In the genomic region with DNA sequence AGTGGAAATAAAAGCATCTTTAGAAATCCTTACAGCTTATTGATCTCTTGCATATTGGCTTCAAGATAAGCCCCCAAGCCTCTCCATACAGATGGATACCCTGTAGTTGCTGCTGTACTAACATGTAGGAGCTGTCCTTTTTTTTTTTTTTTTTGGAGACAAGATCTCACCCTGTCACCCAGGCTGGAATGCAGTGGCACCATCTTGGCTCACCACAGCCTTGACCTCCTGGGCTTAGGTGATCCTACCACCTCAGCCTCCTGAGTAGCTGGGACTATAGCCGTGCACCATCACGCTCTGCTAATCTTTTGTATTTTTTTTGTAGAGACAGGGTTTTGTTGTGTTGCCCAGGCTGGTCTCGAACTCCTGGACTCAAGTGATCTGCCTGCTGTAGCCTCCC, we compare ENCODE assay signal across 30 cellular contexts.
"Had no signal": no experiment of that assay in that cellular context is flagged by ENCODE, and none has a peak within 500 bp of the region (broad histone marks: within the 10 kb centered on the region; RNA-seq: fewer than 3 reads in every experiment).

No MANE protein-coding gene starts in this region.

- H3K36me3 ChIP-seq: left ventricle myocardium inferior, neural progenitor cell, ovary, prostate gland, stomach, suprapubic skin, thoracic aorta, tibial artery, uterus had no signal

- H3K36me3 Mint-ChIP-seq: immature natural killer cell, mesothelial cell of epicardium, naive B cell, natural killer cell, neural progenitor cell had no signal

- DNase-seq: hypothalamus; immature natural killer cell; kidney; left ventricle myocardium inferior; mesendoderm; naive B cell; natural killer cell; nephron progenitor cell; ovary; retina; right cardiac atrium; stimulated activated CD4-positive, alpha-beta T cell treated with anti-CD3 and anti-CD28 coated beads, Interleukin-12 subunit alpha, Interleukin-12 subunit beta, amount 100 ng/mL, for 4 hours; stimulated activated CD4-positive, alpha-beta T cell treated with anti-CD3 and anti-CD28 coated beads, Interleukin-15, amount 100 ng/mL, for 24 hours; stimulated activated CD4-positive, alpha-beta T cell treated with anti-CD3 and anti-CD28 coated beads, Interleukin-2, amount 100 ng/mL, for 24 hours; stimulated activated CD4-positive, alpha-beta T cell treated with anti-CD3 and anti-CD28 coated beads, Interleukin-4, amount 100 ng/mL, for 1 hour; stimulated activated naive B cell treated with anti-CD40 and anti-IgM and Interleukin-4, amounts not matched to agents 10 μg/mL and 1 μg/mL and 100 μg/mL, for 72 hours; stimulated activated naive CD8-positive, alpha-beta T cell treated with anti-CD3 and anti-CD28 coated beads, Interleukin-15, Interleukin-2, amounts not matched to agents 100 U/mL and 50 U/mL, for 24 hours; stomach; tibial artery; trophoblast cell; uterus had no signal

- H3K9me3 Mint-ChIP-seq: immature natural killer cell; mesothelial cell of epicardium; natural killer cell; nephron progenitor cell; neural progenitor cell; stimulated activated naive B cell treated with anti-CD40 and anti-IgM and Interleukin-4, amounts not matched to agents 10 μg/mL and 1 μg/mL and 100 μg/mL, for 72 hours had no signal

- H3K27ac Mint-ChIP-seq: immature natural killer cell, mesothelial cell of epicardium, neural progenitor cell had no signal

- H3K4me3 ChIP-seq: left ventricle myocardium inferior, lung, neural progenitor cell, ovary, prostate gland, skin epidermis, stomach, suprapubic skin, thoracic aorta, tibial artery, uterus had no signal

- H3K4me3 Mint-ChIP-seq: mesothelial cell of epicardium; natural killer cell; nephron progenitor cell; neural progenitor cell; stimulated activated naive B cell treated with anti-CD40 and anti-IgM and Interleukin-4, amounts not matched to agents 10 μg/mL and 1 μg/mL and 100 μg/mL, for 72 hours had no signal

- H3K9me3 ChIP-seq: left ventricle myocardium inferior, ovary, prostate gland, stomach, suprapubic skin, thoracic aorta, tibial artery, uterus had no signal

- FAIRE-seq: islet of Langerhans, kidney had no signal

- H3K27me3 ChIP-seq: neural progenitor cell, ovary, stomach, suprapubic skin, tibial artery, uterus had no signal

- H3K4me2 ChIP-seq: neural progenitor cell had no signal

- ATAC-seq: natural killer cell; right cardiac atrium; sciatic nerve; stimulated activated naive B cell treated with anti-CD40 and anti-IgM and Interleukin-4, amounts not matched to agents 10 μg/mL and 1 μg/mL and 100 μg/mL, for 72 hours; stimulated activated naive CD8-positive, alpha-beta T cell treated with anti-CD3 and anti-CD28 coated beads, Interleukin-15, Interleukin-2, amounts not matched to agents 100 U/mL and 50 U/mL, for 24 hours had no signal

- H3K4me1 ChIP-seq: prostate gland, suprapubic skin had no signal

- H3K27me3 Mint-ChIP-seq: naive B cell; stimulated activated naive B cell treated with anti-CD40 and anti-IgM and Interleukin-4, amounts not matched to agents 10 μg/mL and 1 μg/mL and 100 μg/mL, for 72 hours had no signal

- H3K27ac ChIP-seq: left ventricle myocardium inferior, neural progenitor cell, ovary, prostate gland, skin epidermis, stomach, suprapubic skin, thoracic aorta, tibial artery, uterus had no signal
